ENCODE assay signal across 9 cellular contexts in genomic region chr12:130796985-130797686, GRCh38. TPM values are rescaled to one million over a fixed set of nuclear protein-coding genes. Genes with fewer than 3 reads are reported as not detected.
DNase-seq lines count a peak whose midpoint lies in the region; ATAC-seq, FAIRE-seq and TF ChIP-seq lines count a peak whose summit lies in the region.
"Had no signal": no experiment of that assay in that cellular context is flagged by ENCODE, and none has a peak within 500 bp of the region (broad histone marks: within the 10 kb centered on the region; RNA-seq: fewer than 3 reads in every experiment).

No MANE protein-coding gene starts in this region.

- H3T11ph ChIP-seq in H9 (ENCODE audit: low read length) = no peak overlapping the region

- no peaks in the 10 kb centered on the region for H3K79me1 ChIP-seq in H9 (ENCODE audit: insufficient read depth, low read depth, low read length, poor library complexity, severe bottlenecking)

- H2BK120ac ChIP-seq in H9 (ENCODE audit: low read depth, low read length, poor library complexity, severe bottlenecking) = no peak overlapping the region

- no peaks in the 10 kb centered on the region for H4K20me1 ChIP-seq in H9 (ENCODE audit: control insufficient read depth, insufficient read depth, insufficient read length)

- H3K36me3 Mint-ChIP-seq in H9 (ENCODE audit: insufficient read depth in 1 of 3, low read depth in 3 of 3) = peaks cover 10 to 45% (median 45%) of the 10 kb centered on the region in 3 experiments; a peak in 6 of 7 replicates
- peaks cover 26% of the 10 kb centered on the region for H3K36me3 Mint-ChIP-seq in memory B cell

- H3K23ac ChIP-seq in H9 (ENCODE audit: insufficient read length, low read depth, low read length) = no peak overlapping the region

- H3K56ac ChIP-seq in H9 (ENCODE audit: insufficient read length, low read depth, low read length) = no peak overlapping the region

- no peak overlapping the region for H3K9ac ChIP-seq in H9 (ENCODE audit: extremely low read depth, insufficient read length, low read length)

- H2BK20ac ChIP-seq in H9 (ENCODE audit: low read depth, low read length, poor library complexity, severe bottlenecking) = no peak overlapping the region

- H3K27ac ChIP-seq in H9 (ENCODE audit: insufficient read length, low read depth, low read length) = no peak overlapping the region

- H2BK15ac ChIP-seq in H9 (ENCODE audit: low read depth, low read length) = no peak overlapping the region

- DNase-seq in GM12891 (ENCODE audit: insufficient read length, low spot score) = no peak
- DNase-seq in H9 = no peak
- peak; percentile 30 for DNase-seq in activated CD4-positive, alpha-beta T cell treated with anti-CD3 and anti-CD28 coated beads, Interleukin-2, amount 50 U/mL, for 1 hour
- no peak for DNase-seq in memory B cell (ENCODE audit: low spot score in 2 of 2)
- no peak for DNase-seq in medulla oblongata (ENCODE audit: extremely low spot score)
- no peak for DNase-seq in NCI-H2171 treated with DMSO at 0.1 percent for 48 hours (lab: John Stamatoyannopoulos, UW)
- DNase-seq in NCI-H146 treated with DMSO at 0.1 percent for 48 hours (lab: John Stamatoyannopoulos, UW; ENCODE audit: unreplicated experiment) = no peak

- peak; percentile 66 for ATAC-seq in memory B cell (ENCODE audit: low read depth)
- ATAC-seq in HG03520 (IDR thresholded peaks at IDR 0.05; ENCODE audit: unreplicated experiment) = no peak
- ATAC-seq: left lobe of liver had no signal

- H2AFZ ChIP-seq in H9 (ENCODE audit: low read length) = no peak overlapping the region

- no peak overlapping the region for H3K4ac ChIP-seq in H9 (ENCODE audit: low read depth, low read length)

- H3K4me3 Mint-ChIP-seq in H9 (no peak overlapping the region), memory B cell (peak overlapping the region; percentile 21)

- no peaks in the 10 kb centered on the region for H3K9me3 ChIP-seq in H9 (ENCODE audit: control insufficient read depth, low read depth, low read length)

- no peaks in the 10 kb centered on the region for H3K79me2 ChIP-seq in H9 (ENCODE audit: insufficient read depth, low read length)

- no peak for TF ChIP-seq POLR2A in GM12891 (IDR thresholded peaks at IDR 0.05; ENCODE audit: low read depth, low read length)

- no peaks in the 10 kb centered on the region for H3K27me3 ChIP-seq in H9 (ENCODE audit: insufficient read depth, low read length)

- H3K27me3 Mint-ChIP-seq in H9 (ENCODE audit: low read depth) (no peaks in the 10 kb centered on the region), memory B cell (no peaks in the 10 kb centered on the region)

- no peak overlapping the region for H4K91ac ChIP-seq in H9 (ENCODE audit: insufficient read length, low read depth, low read length)

- H3K4me1 Mint-ChIP-seq in H9 (peaks cover 3 to 5% of the 10 kb centered on the region in 2 experiments; a peak in 2 of 4 replicates), memory B cell (no peaks in the 10 kb centered on the region)

- H3K4me1 ChIP-seq in H9 (ENCODE audit: insufficient read depth, low read length) = no peaks in the 10 kb centered on the region

- H2BK12ac ChIP-seq in H9 (ENCODE audit: insufficient read length, low read depth, low read length) = no peak overlapping the region

- no peak overlapping the region for H3K18ac ChIP-seq in H9 (ENCODE audit: insufficient read length, low read depth, low read length)

- no peaks in the 10 kb centered on the region for H3K23me2 ChIP-seq in H9 (ENCODE audit: insufficient read length, low read depth, low read length, poor library complexity, severe bottlenecking)

- H3K27ac Mint-ChIP-seq in H9 (peak overlapping the region in 2 of 3 experiments; percentile 82 to 90; a peak in 3 of 7 replicates), memory B cell (peak overlapping the region; percentile 29)

- WGBS in H9 (ENCODE audit: extremely low coverage, insufficient read length, low lambda C conversion rate) = no CpG with 5 or more reads among the region's 19 CpGs

- no peak overlapping the region for H3K4me2 ChIP-seq in H9 (ENCODE audit: insufficient read depth, insufficient read length, low read length)

- H2AK5ac ChIP-seq in H9 (ENCODE audit: insufficient read length, low read length) = no peak overlapping the region

- H3K14ac ChIP-seq in H9 (ENCODE audit: insufficient read depth, low read length) = no peak overlapping the region

- no peak overlapping the region for H4K5ac ChIP-seq in H9 (ENCODE audit: insufficient read length, low read depth, low read length)

- H4K8ac ChIP-seq in H9 (replicated peaks; ENCODE audit: insufficient read length, low read depth, low read length) = no peak overlapping the region

- peak; percentile 70 for FAIRE-seq in GM12891 (lab: Jason Lieb, UNC)

- TF ChIP-seq CTCF in H9 (conservative IDR thresholded peaks at IDR 0.05) = no peak

- H3K9me3 Mint-ChIP-seq in H9 (no peaks in the 10 kb centered on the region), memory B cell (no peaks in the 10 kb centered on the region)

- H2BK5ac ChIP-seq in H9 (ENCODE audit: insufficient read length, low read length) = no peak overlapping the region

TF ChIP-seq in GM12891, 5 proteins besides CTCF, POLR2A, EP300 and RAD21:
- TF ChIP-seq TAF1 (IDR thresholded peaks at IDR 0.05; ENCODE audit: low read depth, low read length) = no peak
- no peak for TF ChIP-seq PAX5 (IDR thresholded peaks at IDR 0.05; ENCODE audit: insufficient read depth, low read length, severe bottlenecking)
- no peak for TF ChIP-seq POU2F2 (IDR thresholded peaks at IDR 0.05; ENCODE audit: low read depth, low read length)
- TF ChIP-seq SPI1 (IDR thresholded peaks at IDR 0.05; ENCODE audit: low read depth, low read length) = no peak
- no peak for TF ChIP-seq POLR2AphosphoS5 (IDR thresholded peaks at IDR 0.05; ENCODE audit: low read depth, low read length)

RNA-seq across cellular contexts. Expression of gene STX2, which starts 41.9 kb away (rescaled TPM):
- 3.3 TPM for polyA plus RNA-seq in GM12891 (2012; ENCODE audit: low read depth, missing spikeins)
- total RNA-seq in H9 (2021) = 16.8 and 19.4 TPM in 2 replicates
